14 cellular contexts compared by ENCODE assay signal in the genomic region with DNA sequence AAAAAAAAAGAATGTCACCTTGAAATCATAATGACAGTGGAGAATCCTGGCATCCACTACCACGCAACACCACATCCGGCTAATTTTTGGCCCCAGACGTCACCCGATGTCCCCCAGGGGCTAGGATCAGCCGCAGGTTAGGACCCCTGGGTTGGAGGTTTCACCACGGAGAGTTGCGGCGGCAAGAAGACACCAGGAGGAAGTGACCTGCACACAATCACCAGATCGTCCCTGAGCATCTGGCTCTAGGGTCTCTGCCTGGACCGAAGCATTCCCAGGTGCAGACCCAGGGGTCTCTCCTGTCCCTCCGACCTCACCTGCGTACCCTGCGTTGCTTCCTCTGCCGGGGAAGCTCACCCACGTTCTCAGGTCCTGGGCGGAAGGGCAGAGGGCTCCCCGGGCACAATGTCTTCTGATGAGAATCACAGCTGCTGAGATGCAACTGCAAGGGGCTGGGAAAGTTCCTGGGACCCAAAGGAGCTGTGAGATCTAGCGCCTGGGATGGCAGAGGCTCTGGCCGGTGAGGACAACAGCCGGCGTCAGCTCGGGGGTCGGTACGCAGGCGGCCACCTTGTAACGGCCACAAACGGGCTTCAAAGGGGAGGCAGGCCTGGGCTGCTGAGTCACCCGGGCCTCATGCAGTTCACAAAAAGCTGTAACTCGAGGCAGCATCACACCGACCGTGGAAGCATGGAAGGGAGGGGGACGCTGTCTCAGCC.
A peak's percentile ranks its signal among the peaks of the same experiment; 100 is the strongest.
DNase-seq lines count a peak whose midpoint lies in the region; ATAC-seq and TF ChIP-seq lines count a peak whose summit lies in the region.
"Had no signal": no experiment of that assay in that cellular context is flagged by ENCODE, and none has a peak within 500 bp of the region (broad histone marks: within the 10 kb centered on the region; RNA-seq: fewer than 3 reads in every experiment).

No MANE protein-coding gene starts in this region.

- H3K9ac ChIP-seq in HUES64 (ENCODE audit: low read depth, low read length) (peak overlapping the region; percentile 44; the same call in 1 of the 2 replicates), mesenchymal stem cell (ENCODE audit: low read length) (no peak overlapping the region)

- intact Hi-C loops in testis (cut with DNase I; ENCODE audit: low total_unique reads), result no loop called here
- intact Hi-C loops in naive thymus-derived CD4-positive, alpha-beta T cell (cut with micrococcal nuclease), result no loop called here

- POLR2A ChIA-PET in naive thymus-derived CD4-positive, alpha-beta T cell (lab: Charles Lee), result no interaction called here

- H3K9me3 Mint-ChIP-seq in naive thymus-derived CD4-positive, alpha-beta T cell, result peaks cover 0 to 14% (median 7%) of the 10 kb centered on the region in 11 donors

- no peak overlapping the region for H3K27ac Mint-ChIP-seq in naive thymus-derived CD4-positive, alpha-beta T cell

- H2BK5ac ChIP-seq in mesenchymal stem cell (ENCODE audit: low read depth, low read length, poor library complexity, severe bottlenecking), result no peak overlapping the region

- WGBS in HUES64, result 34% methylated on average over 32 of the region's 32 CpGs
- WGBS in mesenchymal stem cell, result 56% methylated on average over 32 of the region's 32 CpGs
- 75 to 81% methylated on average over 16 to 31 of the region's 32 CpGs for WGBS in testis, 2 donors

- no peak overlapping the region for H2AK5ac ChIP-seq in mesenchymal stem cell (ENCODE audit: low read length, severe bottlenecking)

- H3K27me3 ChIP-seq in HUES64 (ENCODE audit: insufficient read depth, low read length), result no peaks in the 10 kb centered on the region
- peaks cover 5 to 35% of the 10 kb centered on the region in 2 experiments for H3K27me3 ChIP-seq in mesenchymal stem cell (ENCODE audit: control insufficient read depth in 1 of 2, insufficient read depth in 1 of 2, low read length in 2 of 2)
- H3K27me3 ChIP-seq in testis, result no peaks in the 10 kb centered on the region
- no peaks in the 10 kb centered on the region for H3K27me3 ChIP-seq in naive thymus-derived CD4-positive, alpha-beta T cell (ENCODE audit: control insufficient read depth in 2 of 2, insufficient read depth in 2 of 2, low read length in 2 of 2)
- H3K27me3 ChIP-seq: brain microvascular endothelial cell had no signal

- DNase-seq in mesenchymal stem cell, result peak; percentile 32
- no peak for DNase-seq in testis
- DNase-seq in naive thymus-derived CD4-positive, alpha-beta T cell, result no peak
- DNase-seq in NCI-H2107 (lab: John Stamatoyannopoulos, UW), result no peak
- DNase-seq in A172 (ENCODE audit: low spot score), result no peak
- DNase-seq: brain microvascular endothelial cell; CD4-positive, CD25-positive, alpha-beta regulatory T cell; naive B cell; NCI-H1105 treated with DMSO at 0.1 percent for 48 hours; NCI-H526 had no signal

- H4K8ac ChIP-seq in mesenchymal stem cell (ENCODE audit: low read length), result peak overlapping the region; percentile 5

- no peak overlapping the region for H2BK12ac ChIP-seq in mesenchymal stem cell (ENCODE audit: low read length in 2 of 2)

- H3K4me3 Mint-ChIP-seq in naive thymus-derived CD4-positive, alpha-beta T cell, result no peak overlapping the region
- H3K4me3 Mint-ChIP-seq: CD4-positive, CD25-positive, alpha-beta regulatory T cell; naive B cell had no signal

- CTCF ChIA-PET in naive thymus-derived CD4-positive, alpha-beta T cell (lab: Charles Lee), result no interaction called here

- no peak overlapping the region for H3K23ac ChIP-seq in mesenchymal stem cell (ENCODE audit: low read length in 2 of 2)

- H3K14ac ChIP-seq in mesenchymal stem cell (ENCODE audit: low read length in 2 of 2), result no peak overlapping the region

- no peak overlapping the region for H3K18ac ChIP-seq in mesenchymal stem cell (ENCODE audit: low read depth in 1 of 2, low read length in 2 of 2)

- H3K27ac ChIP-seq in HUES64 (ENCODE audit: low read depth, low read length) (peak overlapping the region; percentile 11; the same call in 1 of the 2 replicates), cingulate gyrus (ENCODE audit: low read depth, low read length) (peak overlapping the region; percentile 94), mesenchymal stem cell (ENCODE audit: low read length, poor library complexity, severe bottlenecking) (no peak overlapping the region), testis (peak overlapping the region; percentile 79 to 84)
- H3K27ac ChIP-seq in naive thymus-derived CD4-positive, alpha-beta T cell (ENCODE audit: low read depth, low read length), result no peak overlapping the region

- no peak for ATAC-seq in naive thymus-derived CD4-positive, alpha-beta T cell
- no peak for ATAC-seq in GM21723 (IDR thresholded peaks at IDR 0.05; ENCODE audit: unreplicated experiment)
- ATAC-seq: activated CD4-positive, CD25-positive, alpha-beta regulatory T cell treated with anti-CD3 and anti-CD28 coated beads, Interleukin-2, amount 50 U/mL, for 24 hours had no signal

- H3K36me3 ChIP-seq in HUES64 (ENCODE audit: insufficient read depth, low read length) (no peaks in the 10 kb centered on the region), mesenchymal stem cell (ENCODE audit: control insufficient read depth in 1 of 2, insufficient read depth in 2 of 2, low read depth in 1 of 2, low read length in 2 of 2) (no peaks in the 10 kb centered on the region), testis (ENCODE audit: low read depth, missing control alignments) (no peaks in the 10 kb centered on the region)
- no peaks in the 10 kb centered on the region for H3K36me3 ChIP-seq in naive thymus-derived CD4-positive, alpha-beta T cell (ENCODE audit: control insufficient read depth in 2 of 3, insufficient read depth in 3 of 3, low read length in 3 of 3)
- H3K36me3 ChIP-seq: brain microvascular endothelial cell had no signal

- peaks cover 0 to 35% (median 0%) of the 10 kb centered on the region in 5 donors for H3K27me3 Mint-ChIP-seq in naive thymus-derived CD4-positive, alpha-beta T cell
- H3K27me3 Mint-ChIP-seq: naive B cell had no signal

- no peaks in the 10 kb centered on the region for H3K79me1 ChIP-seq in mesenchymal stem cell (replicated peaks; ENCODE audit: low read length, poor library complexity, severe bottlenecking)

- H3K9me3 ChIP-seq in HUES64 (ENCODE audit: insufficient read depth, low read depth, low read length), result 0 out of 2 replicates have a peak, but pooled peaks cover under 1% of the 10 kb centered on the region
- H3K9me3 ChIP-seq in mesenchymal stem cell (ENCODE audit: control insufficient read depth, low read length), result peaks cover 9% of the 10 kb centered on the region
- no peaks in the 10 kb centered on the region for H3K9me3 ChIP-seq in testis
- H3K9me3 ChIP-seq in naive thymus-derived CD4-positive, alpha-beta T cell (ENCODE audit: control insufficient read depth in 2 of 3, low read length in 3 of 3), result peaks cover 0 to 13% (median 0%) of the 10 kb centered on the region in 3 experiments

- H3K4ac ChIP-seq in mesenchymal stem cell (ENCODE audit: low read depth in 1 of 2, low read length in 2 of 2), result no peak overlapping the region

- no peak overlapping the region for H3K4me2 ChIP-seq in mesenchymal stem cell (ENCODE audit: low read length, poor library complexity, severe bottlenecking)

- no peak overlapping the region for H2BK120ac ChIP-seq in mesenchymal stem cell (ENCODE audit: low read depth, low read length)

- H3K4me3 ChIP-seq in HUES64 (ENCODE audit: low read length) (no peak overlapping the region), mesenchymal stem cell (ENCODE audit: insufficient read depth in 1 of 2, low read depth in 1 of 2, low read length in 2 of 2) (no peak overlapping the region), testis (no peak overlapping the region)
- H3K4me3 ChIP-seq in naive thymus-derived CD4-positive, alpha-beta T cell (ENCODE audit: low read length), result no peak overlapping the region

- H3K4me1 ChIP-seq in HUES64 (ENCODE audit: insufficient read depth, low read length) (peaks cover 17% of the 10 kb centered on the region), mesenchymal stem cell (ENCODE audit: control insufficient read depth, insufficient read depth, low read depth, low read length) (peaks cover 2% of the 10 kb centered on the region), testis (peaks cover 15% of the 10 kb centered on the region)
- no peaks in the 10 kb centered on the region for H3K4me1 ChIP-seq in naive thymus-derived CD4-positive, alpha-beta T cell (ENCODE audit: control insufficient read depth in 2 of 2, insufficient read depth in 2 of 2, low read length in 2 of 2)

- no peak overlapping the region for H2AFZ ChIP-seq in mesenchymal stem cell (ENCODE audit: low read depth, low read length)

- no peak for TF ChIP-seq CTCF in testis (IDR thresholded peaks at IDR 0.05)

- H3K36me3 Mint-ChIP-seq in naive thymus-derived CD4-positive, alpha-beta T cell, result peaks cover 0 to 7% (median 2%) of the 10 kb centered on the region in 5 donors
- H3K36me3 Mint-ChIP-seq: CD4-positive, CD25-positive, alpha-beta regulatory T cell had no signal

- H4K91ac ChIP-seq in mesenchymal stem cell (ENCODE audit: low read length), result no peak overlapping the region

- TF ChIP-seq POLR2A in testis (IDR thresholded peaks at IDR 0.05), result no peak

- no peak overlapping the region for H2BK15ac ChIP-seq in mesenchymal stem cell (ENCODE audit: low read depth, poor library complexity, severe bottlenecking)

- peaks cover 0 to 4% (median 0%) of the 10 kb centered on the region in 7 donors for H3K4me1 Mint-ChIP-seq in naive thymus-derived CD4-positive, alpha-beta T cell

Comparison
In these comparisons a context has a peak if more than half of its experiments do, and no peak if none do; other contexts are left out.
1. H3K27ac ChIP-seq: peak in HUES64 (single experiment), cingulate gyrus (single experiment) and testis (2 of 2); none in mesenchymal stem cell (single experiment) and naive thymus-derived CD4-positive, alpha-beta T cell (single experiment).